Comparison of ENCODE assay signal across 14 cellular contexts in the genomic region with DNA sequence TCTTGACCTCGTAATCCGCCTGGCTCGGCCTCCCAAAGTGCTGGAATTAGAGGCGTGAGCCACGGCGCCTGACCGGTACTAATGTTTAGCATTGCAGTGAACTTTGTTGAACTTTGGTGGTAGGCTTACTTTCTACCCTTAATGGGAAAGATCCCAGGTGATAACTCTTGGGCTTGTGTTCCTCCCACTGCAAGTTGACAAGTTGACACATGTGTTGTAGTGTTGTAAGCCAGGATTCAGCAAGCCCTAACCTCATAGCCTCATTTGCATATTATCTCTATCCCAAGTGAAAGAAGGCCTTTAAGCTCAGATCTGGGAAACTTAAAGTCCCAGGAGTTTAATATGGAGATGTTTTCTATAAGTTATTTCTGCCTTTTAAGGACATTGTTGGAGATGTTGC.
DNase-seq lines count a peak whose midpoint lies in the region; ATAC-seq, FAIRE-seq and TF ChIP-seq lines count a peak whose summit lies in the region.
"Had no signal": no experiment of that assay in that cellular context is flagged by ENCODE, and none has a peak within 500 bp of the region (broad histone marks: within the 10 kb centered on the region; RNA-seq: fewer than 3 reads in every experiment).

No MANE protein-coding gene starts in this region.

- peaks cover 16% of the 10 kb centered on the region for H3K36me3 Mint-ChIP-seq in MCF 10A (ENCODE audit: insufficient read depth, unreplicated experiment)
- H3K36me3 Mint-ChIP-seq: CD4-positive, CD25-positive, alpha-beta regulatory T cell had no signal

- H3K4me3 Mint-ChIP-seq in MCF 10A (ENCODE audit: unreplicated experiment): no peak overlapping the region
- H3K4me3 Mint-ChIP-seq: CD4-positive, CD25-positive, alpha-beta regulatory T cell had no signal

- no peak overlapping the region for H3K27ac ChIP-seq in breast epithelium
- no peak overlapping the region for H3K27ac ChIP-seq in RWPE2 (ENCODE audit: poor library complexity, severe bottlenecking)
- H3K27ac ChIP-seq in foreskin keratinocyte: no peak overlapping the region
- H3K27ac ChIP-seq in small intestine (ENCODE audit: low read depth in 1 of 2, low read length in 1 of 2): no peak overlapping the region
- H3K27ac ChIP-seq: BLaER1 treated with 17β-estradiol and CSF1 and Interleukin-3, amounts not matched to agents 10 nM and 100 nM; HL-60 had no signal

- intact Hi-C loops in MCF 10A (cut with micrococcal nuclease) (loop anchor here (5.0 kb wide), 1 partner anchor 34 kb away; no protein-coding TSS in a partner anchor), breast epithelium (cut with DNase I; ENCODE audit: low total_unique reads) (no loop called here)

- no peaks in the 10 kb centered on the region for H3K4me1 ChIP-seq in breast epithelium
- H3K4me1 ChIP-seq in RWPE2 (ENCODE audit: insufficient read depth, poor library complexity, severe bottlenecking): peaks cover 21% of the 10 kb centered on the region
- H3K4me1 ChIP-seq in foreskin keratinocyte: peaks cover 17% of the 10 kb centered on the region
- H3K4me1 ChIP-seq in small intestine (ENCODE audit: control insufficient read depth in 2 of 2, insufficient read depth in 1 of 2, low read depth in 1 of 2, low read length in 1 of 2): no peaks in the 10 kb centered on the region

- H3K9me3 ChIP-seq in breast epithelium (no peaks in the 10 kb centered on the region), RWPE2 (ENCODE audit: severe bottlenecking) (no peaks in the 10 kb centered on the region), small intestine (ENCODE audit: control insufficient read depth, low read depth) (no peaks in the 10 kb centered on the region)
- H3K9me3 ChIP-seq: BLaER1 treated with 17β-estradiol and CSF1 and Interleukin-3, amounts not matched to agents 10 nM and 100 nM had no signal

- no peak for FAIRE-seq in small intestine (lab: Jason Lieb, UNC)

- H3K27me3 Mint-ChIP-seq in MCF 10A (ENCODE audit: insufficient read depth, unreplicated experiment): no peaks in the 10 kb centered on the region
- H3K27me3 Mint-ChIP-seq: CD4-positive, CD25-positive, alpha-beta regulatory T cell had no signal

- CTCF ChIA-PET in MCF 10A (lab: Yijun Ruan, JAX): interaction anchor here (0.7 to 1.6 kb wide), 4 partner anchors 14 to 82 kb away, joined by 3 to 5 read pairs (median 4); no protein-coding TSS in a partner anchor

- H3K36me3 ChIP-seq in breast epithelium: no peaks in the 10 kb centered on the region
- no peaks in the 10 kb centered on the region for H3K36me3 ChIP-seq in RWPE2 (ENCODE audit: low read depth)
- no peaks in the 10 kb centered on the region for H3K36me3 ChIP-seq in small intestine (ENCODE audit: control insufficient read depth in 2 of 2, insufficient read depth in 2 of 2, low read length in 2 of 2)

- H3K4me3 ChIP-seq in breast epithelium (no peak overlapping the region), RWPE2 (ENCODE audit: severe bottlenecking) (no peak overlapping the region), small intestine (ENCODE audit: low read depth in 1 of 2, low read length in 2 of 2) (no peak overlapping the region)
- H3K4me3 ChIP-seq: BLaER1 treated with 17β-estradiol and CSF1 and Interleukin-3, amounts not matched to agents 10 nM and 100 nM had no signal

- no peaks in the 10 kb centered on the region for H3K9me3 Mint-ChIP-seq in MCF 10A (ENCODE audit: unreplicated experiment)
- H3K9me3 Mint-ChIP-seq: CD4-positive, CD25-positive, alpha-beta regulatory T cell had no signal

- BruUV-seq in MCF 10A (replicated peaks; lab: Mats Ljungman, UMichigan): no TSS peak

- H3K27ac Mint-ChIP-seq in MCF 10A (ENCODE audit: low read depth, unreplicated experiment): no peak overlapping the region
- H3K27ac Mint-ChIP-seq: CD4-positive, CD25-positive, alpha-beta regulatory T cell had no signal

- 0 out of 3 replicates have a peak, but pooled peaks have one; percentile 12 for ATAC-seq in RWPE2 (ENCODE audit: low read depth)
- ATAC-seq in foreskin keratinocyte: peak; percentile 34
- no peak for ATAC-seq in HG02759 (IDR thresholded peaks at IDR 0.05; ENCODE audit: unreplicated experiment)

- H3K4me1 Mint-ChIP-seq in MCF 10A (ENCODE audit: insufficient read depth, unreplicated experiment): no peaks in the 10 kb centered on the region

- no peak for TF ChIP-seq CTCF in MCF 10A (IDR thresholded peaks at IDR 0.05; ENCODE audit: unreplicated experiment)
- no peak for TF ChIP-seq CTCF in breast epithelium (IDR thresholded peaks at IDR 0.05)
- TF ChIP-seq CTCF in RWPE2 (IDR thresholded peaks at IDR 0.05; ENCODE audit: poor library complexity, severe bottlenecking): no peak
- no peak for TF ChIP-seq CTCF in foreskin keratinocyte (conservative IDR thresholded peaks at IDR 0.05)

- DNase-seq in MCF 10A (ENCODE audit: unreplicated experiment) (peak; percentile 36), breast epithelium (ENCODE audit: low spot score in 2 of 2) (no peak), RWPE2 (ENCODE audit: low spot score) (no peak), foreskin keratinocyte (peak in 1 of 2 donors; percentile 51), DMS114 treated with DMSO at 0.1 percent for 48 hours (lab: John Stamatoyannopoulos, UW; ENCODE audit: unreplicated experiment) (no peak), small intestine (no peak)
- DNase-seq: 8988T, ACHN, HCEC 1CT, IMR-90 had no signal

- H3K27me3 ChIP-seq in breast epithelium (peaks cover 0 to 24% of the 10 kb centered on the region in 2 donors), RWPE2 (ENCODE audit: insufficient read depth, poor library complexity, severe bottlenecking) (no peaks in the 10 kb centered on the region), foreskin keratinocyte (no peaks in the 10 kb centered on the region), small intestine (ENCODE audit: control insufficient read depth in 2 of 2, insufficient read depth in 2 of 2, low read length in 2 of 2) (no peaks in the 10 kb centered on the region)
- H3K27me3 ChIP-seq: BLaER1 treated with 17β-estradiol and CSF1 and Interleukin-3, amounts not matched to agents 10 nM and 100 nM had no signal

- POLR2A ChIA-PET in MCF 10A (lab: Yijun Ruan, JAX): interaction anchor here (0.5 to 3.3 kb wide), 5 partner anchors 12 to 89 kb away, joined by 3 to 29 read pairs (median 4); no protein-coding TSS in a partner anchor

- 97 to 99% (median 98%) methylated on average over 7 of the region's 7 CpGs for WGBS in small intestine, 3 donors

- no peak for TF ChIP-seq POLR2A in breast epithelium (IDR thresholded peaks at IDR 0.05)
